4 cellular contexts compared by ENCODE assay signal in genomic region chr11:18743365-18743764, GRCh38.
"Had no signal": no experiment of that assay in that cellular context is flagged by ENCODE, and none has a peak within 500 bp of the region (broad histone marks: within the 10 kb centered on the region; RNA-seq: fewer than 3 reads in every experiment).

No MANE protein-coding gene starts in this region.

- DNase-seq: IMR-90, KBM-7, KG1 had no signal

- H3K27ac ChIP-seq: HL-60 had no signal
